ENCODE assay signal across 8 cellular contexts in the genomic region with DNA sequence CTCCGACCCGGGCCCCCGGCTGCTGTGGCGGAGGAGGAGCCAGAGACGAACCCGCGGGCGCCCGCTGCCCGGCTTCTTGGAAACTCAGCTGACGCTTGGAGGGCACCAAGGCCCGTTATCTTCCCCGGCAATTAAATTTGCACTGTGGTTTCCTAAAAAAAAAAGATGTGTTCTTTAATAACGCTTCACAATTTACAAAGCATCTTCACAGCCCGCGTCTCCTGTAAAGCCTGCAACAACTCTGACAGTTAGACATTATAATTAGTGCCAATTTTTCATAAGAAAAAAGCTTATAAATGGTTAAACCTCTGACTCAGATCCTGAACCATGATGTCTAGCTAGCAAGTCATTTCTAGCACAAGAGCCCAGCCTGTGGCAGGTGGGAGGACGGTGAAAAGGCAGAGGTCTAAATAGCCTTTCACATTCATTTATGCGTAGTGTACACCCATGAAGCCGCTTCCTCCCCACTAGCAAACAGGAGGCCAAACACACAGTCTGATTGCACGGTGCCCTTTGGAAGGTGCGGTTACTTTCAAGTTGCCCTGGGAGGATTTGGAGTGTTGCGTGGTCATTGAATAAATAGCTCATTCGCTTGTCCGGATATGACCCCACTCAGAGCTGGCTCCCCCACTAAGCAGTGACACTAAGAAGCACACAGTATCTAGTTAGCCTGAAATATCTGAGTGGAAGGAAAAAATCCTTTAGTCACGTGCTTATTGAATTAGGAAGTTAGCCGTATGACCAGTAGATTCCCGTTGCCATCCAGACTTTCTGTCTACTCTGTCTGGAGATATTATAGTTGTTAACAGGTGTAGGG. TPM values are rescaled to one million over a fixed set of nuclear protein-coding genes. Genes with fewer than 3 reads are reported as not detected.
A peak's percentile ranks its signal among the peaks of the same experiment; 100 is the strongest.
DNase-seq lines count a peak whose midpoint lies in the region; ATAC-seq lines count a peak whose summit lies in the region.

No MANE protein-coding gene starts in this region.

- peak overlapping the region; percentile 79 for H3K4me3 ChIP-seq in effector memory CD4-positive, alpha-beta T cell (ENCODE audit: insufficient read depth, low read depth, low read length, poor library complexity, severe bottlenecking)
- peak overlapping the region; percentile 70 for H3K4me3 ChIP-seq in mesodermal cell (ENCODE audit: extremely low read depth, insufficient read depth, low read length, poor library complexity, severe bottlenecking)

- peak; percentile 7 for DNase-seq in NCI-H2107 treated with DMSO at 0.1 percent for 48 hours (lab: John Stamatoyannopoulos, UW; ENCODE audit: unreplicated experiment)
- no peak for DNase-seq in NCI-H2107 (lab: John Stamatoyannopoulos, UW)
- peak; percentile 25 for DNase-seq in NCI-H2227 (lab: John Stamatoyannopoulos, UW; ENCODE audit: unreplicated experiment)
- DNase-seq in activated CD4-positive, alpha-beta T cell treated with anti-CD3 and anti-CD28 coated beads, Interleukin-2, amount 50 U/mL, for 24 hours (ENCODE audit: low read depth in 1 of 2, low spot score in 1 of 2): peak; percentile 15 to 41
- DNase-seq in effector memory CD4-positive, alpha-beta T cell: peak; percentile 7 to 19 (median 8)
- DNase-seq in stimulated activated CD8-positive, alpha-beta memory T cell treated with anti-CD3 and anti-CD28 coated beads, Interleukin-4, amount 100 ng/mL, for 48 hours: peak; percentile 76

- no peaks in the 10 kb centered on the region for H3K9me3 ChIP-seq in effector memory CD4-positive, alpha-beta T cell (ENCODE audit: control insufficient read depth, low read length)
- no peaks in the 10 kb centered on the region for H3K9me3 ChIP-seq in mesodermal cell (ENCODE audit: control insufficient read depth, low read length)

- peak overlapping the region; percentile 81 for H3K27ac ChIP-seq in effector memory CD4-positive, alpha-beta T cell (ENCODE audit: insufficient read depth, low read length, poor library complexity, severe bottlenecking)
- H3K27ac ChIP-seq in mesodermal cell (ENCODE audit: low read depth, low read length, severe bottlenecking): peak overlapping the region; percentile 87

- no peaks in the 10 kb centered on the region for H3K27me3 ChIP-seq in effector memory CD4-positive, alpha-beta T cell (replicated peaks; ENCODE audit: control insufficient read depth, insufficient read depth, low read length, poor library complexity, severe bottlenecking)

- WGBS in mesodermal cell (ENCODE audit: insufficient coverage in 2 of 2), 2 experiments: 2 to 15% methylated on average over 14 to 18 of the region's 27 CpGs

- no peaks in the 10 kb centered on the region for H3K4me1 ChIP-seq in effector memory CD4-positive, alpha-beta T cell (ENCODE audit: control insufficient read depth, insufficient read depth, low read length, poor library complexity, severe bottlenecking)
- peaks cover 9% of the 10 kb centered on the region for H3K4me1 ChIP-seq in mesodermal cell (ENCODE audit: control insufficient read depth, insufficient read depth, low read length, poor library complexity, severe bottlenecking)

- peak; percentile 66 for ATAC-seq in HG02840 (IDR thresholded peaks at IDR 0.05; ENCODE audit: low FRiP score, unreplicated experiment)

- no peaks in the 10 kb centered on the region for H3K36me3 ChIP-seq in effector memory CD4-positive, alpha-beta T cell (ENCODE audit: control insufficient read depth, insufficient read depth, low read length)
- H3K36me3 ChIP-seq in mesodermal cell (ENCODE audit: control insufficient read depth, insufficient read depth, low read length): no peaks in the 10 kb centered on the region

RNA-seq across cellular contexts. Expression of gene ARSB, which starts 0.5 kb away (rescaled TPM):
- polyA plus RNA-seq in mesodermal cell (2013, experiment 1 of 2): 19.6 TPM
- 18.7 TPM for polyA plus RNA-seq in mesodermal cell (2013, experiment 2 of 2)
